ENCODE assay signal across 17 cellular contexts in the genomic region with DNA sequence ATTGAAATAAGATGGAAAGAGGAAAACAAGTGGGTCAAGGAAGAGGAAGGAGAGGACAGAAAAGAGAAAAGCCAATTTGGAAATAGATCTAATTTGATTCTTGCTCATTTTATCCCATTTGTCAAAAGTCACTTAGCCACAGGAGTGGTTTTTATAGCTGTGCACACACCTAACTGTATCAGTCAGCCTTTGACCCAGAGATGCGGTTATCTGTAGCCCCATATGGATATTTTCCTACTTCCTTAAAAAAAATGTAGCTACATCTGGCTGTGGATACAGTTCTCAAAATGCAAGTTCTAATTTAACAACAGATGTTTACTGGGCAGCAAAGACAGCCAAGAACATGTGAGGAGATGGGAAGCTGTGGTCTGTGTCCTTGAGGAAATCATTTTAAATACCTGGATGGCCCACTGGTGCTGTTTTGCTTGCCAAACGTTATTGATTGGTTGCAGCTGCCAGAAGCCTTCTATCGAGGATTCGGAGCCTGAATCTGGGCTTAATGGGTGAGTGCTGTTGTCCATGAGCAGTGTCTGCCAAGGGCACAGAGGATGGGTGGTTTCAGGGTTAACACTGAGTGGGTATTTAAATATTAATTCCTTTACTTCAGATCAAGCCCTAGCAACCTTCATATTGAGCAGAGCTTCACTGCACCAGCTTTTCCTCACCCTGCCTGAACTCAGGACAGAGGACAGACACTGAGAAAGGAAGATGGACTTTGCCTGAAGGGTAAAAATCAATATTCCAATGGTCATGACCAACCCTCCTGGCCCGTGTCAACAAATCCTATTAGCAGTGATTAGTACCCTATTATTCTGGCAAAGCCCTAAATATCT.
"Had no signal": no experiment of that assay in that cellular context is flagged by ENCODE, and none has a peak within 500 bp of the region (broad histone marks: within the 10 kb centered on the region; RNA-seq: fewer than 3 reads in every experiment).

No MANE protein-coding gene starts in this region.

- DNase-seq: activated B cell treated with CpG ODN at 0.5 μM for 24 hours; activated CD4-positive, alpha-beta T cell treated with anti-CD3 and anti-CD28 coated beads for 48 hours; activated CD8-positive, alpha-beta memory T cell treated with anti-CD3 and anti-CD28 coated beads, Interleukin-2, amount 50 U/mL, for 4 hours; activated CD8-positive, alpha-beta T cell treated with anti-CD3 and anti-CD28 coated beads, Interleukin-2, amount 10 ng/mL, durations not matched to agents 7 days and 5 days; activated effector memory CD4-positive, alpha-beta T cell treated with anti-CD3 and anti-CD28 coated beads, Interleukin-2, amount 50 U/mL, for 16 hours; activated T-cell treated with anti-CD3 and anti-CD28 coated beads, Interleukin-2, amount 50 U/mL, for 48 hours; adrenal gland; esophagus squamous epithelium; foreskin fibroblast; hippocampal formation; left ventricle myocardium superior; mesendoderm; T-helper 17 cell had no signal

- H3K27ac ChIP-seq: adrenal gland, esophagus squamous epithelium, neural progenitor cell had no signal

- H3K36me3 ChIP-seq: adrenal gland, esophagus squamous epithelium, neural progenitor cell had no signal

- ATAC-seq: activated CD8-positive, alpha-beta T cell treated with anti-CD3 and anti-CD28 coated beads, Interleukin-2, amount 10 ng/mL, durations not matched to agents 7 days and 5 days; left ventricle myocardium superior; stimulated activated effector memory CD8-positive, alpha-beta T cell treated with anti-CD3 and anti-CD28 coated beads, Interleukin-12 subunit alpha, Interleukin-12 subunit beta, amount 100 ng/mL, for 72 hours; T-helper 17 cell had no signal

- H3K9me3 ChIP-seq: adrenal gland, esophagus squamous epithelium had no signal

- H3K27me3 ChIP-seq: adrenal gland, esophagus squamous epithelium, neural progenitor cell had no signal

- H3K4me3 ChIP-seq: adrenal gland, esophagus squamous epithelium, neural progenitor cell had no signal

- FAIRE-seq: colon, endometrium had no signal
